1 cellular context compared by ENCODE assay signal in the genomic region with DNA sequence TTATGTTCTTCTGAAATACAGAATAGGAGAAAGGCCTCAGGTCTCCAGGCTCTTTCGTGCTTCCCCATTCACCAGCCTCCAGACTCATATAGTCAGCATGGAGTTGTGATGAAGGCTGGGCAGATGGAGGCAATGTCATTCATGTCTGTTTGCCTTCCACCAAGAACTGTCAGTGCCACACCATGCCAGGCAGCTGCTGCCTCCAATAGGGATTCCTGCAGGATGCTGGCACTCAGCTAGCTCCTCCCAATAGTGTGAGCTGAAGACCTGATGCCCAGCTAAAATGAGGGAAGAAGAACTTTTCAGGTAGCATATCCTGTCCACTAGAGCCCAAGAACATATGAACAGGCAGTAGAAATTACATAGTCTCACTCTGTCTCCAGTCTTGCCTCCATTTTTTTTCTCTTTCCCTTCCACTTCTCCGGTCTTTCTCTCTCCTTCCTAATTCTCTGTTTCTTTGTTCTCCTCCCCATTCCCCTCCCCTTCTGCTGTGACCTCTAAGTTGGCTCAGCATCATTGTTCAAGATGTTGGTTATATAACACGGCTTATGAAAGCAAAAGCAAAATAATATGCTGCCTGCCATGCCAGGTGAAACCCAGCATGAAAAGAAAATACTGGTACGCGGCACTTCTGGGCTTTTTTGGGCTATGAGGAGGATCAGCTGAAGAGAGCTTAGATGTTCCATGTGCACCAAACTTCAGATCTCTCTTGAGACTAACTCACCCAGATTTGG.
TF ChIP-seq lines count a peak whose summit lies in the region.

No MANE protein-coding gene starts in this region.

TF ChIP-seq in K562, 482 proteins besides CTCF, POLR2A, EP300 and RAD21:
- no peak for TF ChIP-seq VEZF1 (CRISPR knock-in tag; IDR thresholded peaks at IDR 0.05)
- no peak for TF ChIP-seq ZNF239 (CRISPR knock-in tag; IDR thresholded peaks at IDR 0.05)
- TF ChIP-seq SAFB2 (IDR thresholded peaks at IDR 0.05; ENCODE audit: borderline replicate concordance, low read depth, low read length, severe bottlenecking) = no peak
